ENCODE assay signal across 13 cellular contexts in the genomic region with DNA sequence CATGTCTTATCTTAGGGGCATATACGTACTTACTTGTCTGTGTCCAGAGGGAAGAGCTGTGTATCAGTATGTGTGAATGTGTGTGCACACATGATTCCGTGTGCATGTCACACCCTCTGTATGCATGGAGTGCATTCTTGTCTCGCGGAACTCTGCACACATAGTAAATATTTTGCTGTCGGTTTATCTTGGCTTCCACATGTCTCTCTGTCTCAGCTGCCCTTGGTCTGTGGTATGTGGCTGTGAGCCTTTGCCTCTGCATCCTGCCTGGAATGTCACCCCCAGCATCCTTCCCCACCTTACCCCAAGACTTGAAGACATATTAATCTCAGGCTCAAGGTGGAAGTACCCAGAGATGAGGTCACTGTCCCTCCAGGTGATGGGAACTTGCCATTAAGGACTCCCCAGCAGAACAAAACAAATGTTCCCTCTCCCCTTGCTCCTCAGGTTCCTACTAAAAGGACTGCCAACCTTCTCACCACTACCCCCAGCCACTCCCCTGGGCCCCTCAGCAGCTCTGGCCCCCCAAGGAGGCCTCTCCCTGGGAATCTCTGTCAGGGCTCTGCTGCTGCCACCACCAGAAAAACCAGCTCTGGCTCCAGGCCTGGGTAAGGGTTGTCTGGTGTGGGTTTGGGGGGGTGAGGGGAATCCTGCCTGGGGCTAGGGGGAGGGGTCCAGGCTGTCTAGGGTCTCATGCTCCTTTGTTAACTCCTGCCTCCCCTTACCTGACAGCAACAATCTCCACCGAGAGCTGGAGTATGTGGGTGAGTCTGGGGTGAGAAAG. TPM values are rescaled to one million over a fixed set of nuclear protein-coding genes. Genes with fewer than 3 reads are reported as not detected.
DNase-seq lines count a peak whose midpoint lies in the region; ATAC-seq, FAIRE-seq and TF ChIP-seq lines count a peak whose summit lies in the region.
"Had no signal": no experiment of that assay in that cellular context is flagged by ENCODE, and none has a peak within 500 bp of the region (broad histone marks: within the 10 kb centered on the region; RNA-seq: fewer than 3 reads in every experiment).

No MANE protein-coding gene starts in this region.

- no peak overlapping the region for H3K4me3 ChIP-seq in mammary epithelial cell (replicated peaks in 1 of 3; ENCODE audit: insufficient read depth in 1 of 3, low read depth in 2 of 3, low read length in 3 of 3)
- no peak overlapping the region for H3K4me3 ChIP-seq in keratinocyte (ENCODE audit: control insufficient read depth in 2 of 3, extremely low read depth in 1 of 3, insufficient read depth in 2 of 3, low read depth in 1 of 3, low read length in 3 of 3)
- H3K4me3 ChIP-seq in upper lobe of left lung = no peak overlapping the region
- no peak overlapping the region for H3K4me3 ChIP-seq in heart left ventricle
- H3K4me3 ChIP-seq: adrenal gland had no signal

- TF ChIP-seq POLR2A in upper lobe of left lung (IDR thresholded peaks at IDR 0.05) (no peak), heart left ventricle (IDR thresholded peaks at IDR 0.05) (no peak)

- CTCF ChIA-PET in mammary epithelial cell (lab: Charles Lee; ENCODE audit: low non-redundant PET) = interaction anchor here (0.5 kb wide), 1 partner anchor 143 kb away, joined by 3 read pairs; no protein-coding TSS in a partner anchor

- TF ChIP-seq CTCF in mammary epithelial cell (conservative IDR thresholded peaks at IDR 0.05 in 1 of 2, IDR thresholded peaks at IDR 0.05 in 1 of 2; ENCODE audit: extremely low read depth in 1 of 2, insufficient read depth in 1 of 2, low read depth in 1 of 2, low read length in 2 of 2) (no peak), keratinocyte (optimal IDR thresholded peaks at IDR 0.05 in 1 of 3, IDR thresholded peaks at IDR 0.05 in 1 of 3, conservative IDR thresholded peaks at IDR 0.05 in 1 of 3; ENCODE audit: extremely low read depth in 1 of 3, insufficient read depth in 2 of 3, low read length in 3 of 3) (no peak), upper lobe of left lung (IDR thresholded peaks at IDR 0.05) (no peak), heart left ventricle (IDR thresholded peaks at IDR 0.05) (no peak)

- H3K4me1 ChIP-seq in mammary epithelial cell (ENCODE audit: insufficient read depth, low read length) (peaks cover 69% of the 10 kb centered on the region), keratinocyte (ENCODE audit: control insufficient read depth, extremely low read depth, insufficient read depth, low read length) (peaks cover 68% of the 10 kb centered on the region), upper lobe of left lung (peaks cover 15 to 60% (median 48%) of the 10 kb centered on the region in 4 donors), heart left ventricle (peaks cover 0 to 16% (median 0%) of the 10 kb centered on the region in 12 donors)

- no TSS peak for BruUV-seq in mammary epithelial cell (replicated peaks; lab: Mats Ljungman, UMichigan)

- H3K79me2 ChIP-seq in mammary epithelial cell (ENCODE audit: insufficient read depth, low read length) (no peaks in the 10 kb centered on the region), keratinocyte (ENCODE audit: control insufficient read depth, insufficient read depth, low read length) (no peaks in the 10 kb centered on the region)

- FAIRE-seq in HTR-8/SVneo (lab: Jason Lieb, UNC) = peak; percentile 67
- FAIRE-seq in keratinocyte (lab: Jason Lieb, UNC) = peak; percentile 34

- H4K20me1 ChIP-seq in mammary epithelial cell (ENCODE audit: insufficient read depth, low read length) (no peaks in the 10 kb centered on the region), keratinocyte (ENCODE audit: control insufficient read depth, extremely low read depth, insufficient read depth, low read length) (no peaks in the 10 kb centered on the region)

- in situ Hi-C loops in mammary epithelial cell (cut with MboI; ENCODE audit: low sequenced_read_pairs in 2 of 2) = loop anchor here in 1 of 2 donors (25.0 kb wide), 1 partner anchor 247 kb away; no protein-coding TSS in a partner anchor

- H3K9me1 ChIP-seq in keratinocyte (ENCODE audit: control insufficient read depth, extremely low read depth, insufficient read depth, low read length) = no peaks in the 10 kb centered on the region

- whole genome bisulfite sequencing in mammary epithelial cell (ENCODE audit: low coverage, missing lambda C conversion rate) = 93% methylated on average over 6 of the region's 6 CpGs
- WGBS in upper lobe of left lung, 2 donors = 63 to 66% methylated on average over 6 of the region's 6 CpGs
- WGBS in heart left ventricle, 4 donors = 76 to 84% (median 81%) methylated on average over 6 of the region's 6 CpGs

- H3K27me3 ChIP-seq in mammary epithelial cell (ENCODE audit: insufficient read depth, low read length) = no peaks in the 10 kb centered on the region
- no peaks in the 10 kb centered on the region for H3K27me3 ChIP-seq in keratinocyte (ENCODE audit: control insufficient read depth, extremely low read depth, insufficient read depth, low read length)
- H3K27me3 ChIP-seq in upper lobe of left lung = no peaks in the 10 kb centered on the region
- H3K27me3 ChIP-seq in heart left ventricle = peaks cover 0 to 5% (median 0%) of the 10 kb centered on the region in 9 donors
- H3K27me3 ChIP-seq: adrenal gland had no signal

- H3K36me3 ChIP-seq in mammary epithelial cell (ENCODE audit: insufficient read depth, low read length) = no peaks in the 10 kb centered on the region
- H3K36me3 ChIP-seq in keratinocyte (ENCODE audit: control insufficient read depth in 2 of 2, extremely low read depth in 1 of 2, insufficient read depth in 2 of 2, low read length in 2 of 2) = no peaks in the 10 kb centered on the region
- no peaks in the 10 kb centered on the region for H3K36me3 ChIP-seq in upper lobe of left lung
- H3K36me3 ChIP-seq in heart left ventricle = no peaks in the 10 kb centered on the region
- H3K36me3 ChIP-seq: adrenal gland had no signal

- H3K27ac ChIP-seq in mammary epithelial cell (ENCODE audit: insufficient read depth, low read depth, low read length) (peak overlapping the region; percentile 86), keratinocyte (ENCODE audit: control insufficient read depth, insufficient read depth, low read length) (peak overlapping the region; percentile 92), upper lobe of left lung (peak overlapping the region; percentile 54 to 79 (median 76)), heart left ventricle (no peak overlapping the region)

- H2AFZ ChIP-seq in mammary epithelial cell (ENCODE audit: low read depth, low read length) = no peak overlapping the region
- H2AFZ ChIP-seq in keratinocyte (ENCODE audit: control insufficient read depth, low read length) = no peak overlapping the region

- H3K4me2 ChIP-seq in mammary epithelial cell (ENCODE audit: insufficient read depth, low read depth, low read length) (no peak overlapping the region), keratinocyte (ENCODE audit: control insufficient read depth, extremely low read depth, insufficient read depth, low read depth, low read length) (peak overlapping the region; percentile 67)

- intact Hi-C loops in mammary epithelial cell (cut with micrococcal nuclease) = no loop called here
- intact Hi-C loops in heart left ventricle (cut with DNase I) = no loop called here

- H3K9ac ChIP-seq in mammary epithelial cell (ENCODE audit: insufficient read depth, low read length) (peak overlapping the region; percentile 26), keratinocyte (ENCODE audit: control insufficient read depth, extremely low read depth, insufficient read depth, low read length) (peak overlapping the region; percentile 38)

- TF ChIP-seq EP300 in upper lobe of left lung (IDR thresholded peaks at IDR 0.05) = no peak

- dilution Hi-C loops in mammary epithelial cell (cut with HindIII; ENCODE audit: low sequenced_read_pairs) = loop anchor here (5.0 to 25.0 kb wide), 2 partner anchors 53 to 247 kb away; no protein-coding TSS in a partner anchor
- dilution Hi-C loops in keratinocyte (cut with MboI; ENCODE audit: extremely low pct_ligation_motif_present, low sequenced_read_pairs) = no loop called here

- no peaks in the 10 kb centered on the region for H3K9me3 ChIP-seq in mammary epithelial cell (replicated peaks; ENCODE audit: insufficient read depth, low read length)
- no peaks in the 10 kb centered on the region for H3K9me3 ChIP-seq in keratinocyte (ENCODE audit: control insufficient read depth, low read depth, low read length)
- no peaks in the 10 kb centered on the region for H3K9me3 ChIP-seq in upper lobe of left lung
- no peaks in the 10 kb centered on the region for H3K9me3 ChIP-seq in heart left ventricle
- H3K9me3 ChIP-seq: adrenal gland had no signal

- DNase-seq in HTR-8/SVneo (ENCODE audit: insufficient read length, low spot score) (no peak), mammary epithelial cell (no peak), keratinocyte (ENCODE audit: low read depth, low spot score) (no peak), upper lobe of left lung (no peak), HuH-7 (ENCODE audit: low spot score) (no peak), heart left ventricle (no peak)
- DNase-seq: activated CD4-positive, CD25-positive, alpha-beta regulatory T cell treated with anti-CD3 and anti-CD28 coated beads, Interleukin-2, amount 50 U/mL, for 72 hours; activated T-cell treated with anti-CD3 and anti-CD28 coated beads, Interleukin-2, amount 50 U/mL, for 1 hour; COR-L47; effector memory CD4-positive, alpha-beta T cell had no signal

- ATAC-seq in upper lobe of left lung (ENCODE audit: low FRiP score in 2 of 2) (no peak), GM21576 (IDR thresholded peaks at IDR 0.05; ENCODE audit: unreplicated experiment) (no peak), heart left ventricle (no peak)
- ATAC-seq: T-cell had no signal

RNA-seq across cellular contexts. Expression of a gene that starts 5.0 kb away (rescaled TPM):
- 10 to 100 TPM in 1 of 2 donors, 1 to 10 TPM in 1; 5.6 to 13.2 TPM for total RNA-seq in mammary epithelial cell
- 5.5 TPM for polyA plus RNA-seq in mammary epithelial cell
- 53.4 TPM for polyA minus RNA-seq in mammary epithelial cell
- polyA plus RNA-seq in keratinocyte = 6.0 to 19.0 TPM (median 8.6 TPM) in 3 replicates
- polyA plus RNA-seq in keratinocyte (2011; ENCODE audit: low read depth) = 60.1 TPM
- 2.6 and 4.3 TPM in 2 replicates for polyA plus RNA-seq in keratinocyte (2011; cell fraction: cytosol; rRNA removed)
- polyA plus RNA-seq in keratinocyte (2011; cell fraction: nucleus; rRNA removed) = 20.7 and 42.1 TPM in 2 replicates
- 2.9 and 144 TPM in 2 replicates for polyA plus RNA-seq in keratinocyte (2012; ENCODE audit: low replicate concordance)
- polyA minus RNA-seq in keratinocyte = 7.1 to 52.8 TPM (median 19.4 TPM) in 3 replicates
- polyA minus RNA-seq in keratinocyte (2011; cell fraction: cytosol; rRNA and poly(A)+ RNA removed) = 6.5 TPM
- 19.1 and 21.9 TPM in 2 replicates for polyA minus RNA-seq in keratinocyte (2011; cell fraction: nucleus; rRNA and poly(A)+ RNA removed)
- total RNA-seq in upper lobe of left lung = 10 to 100 TPM in 4 of 6 donors, 1 to 10 TPM in 2; 5.2 to 19.9 (median 12.1) TPM
- under 1 TPM in 2 of 9 donors, not detected in 7; 0.07 to 0.53 TPM for total RNA-seq in heart left ventricle
- polyA plus RNA-seq in heart left ventricle = under 1 TPM in 1 of 2 donors, not detected in 1; 0.03 TPM
- total RNA-seq: adrenal gland had no signal

RNA-seq across cellular contexts. Expression of a gene that starts 13.8 kb away (rescaled TPM):
- total RNA-seq in mammary epithelial cell = 1 to 10 TPM; 3.0 to 3.8 TPM
- 1.7 TPM for polyA plus RNA-seq in mammary epithelial cell
- polyA minus RNA-seq in mammary epithelial cell = not detected
- 0.32 to 0.73 TPM (median 0.54 TPM) in 3 replicates for polyA plus RNA-seq in keratinocyte
- not detected for polyA plus RNA-seq in keratinocyte (2011; ENCODE audit: low read depth)
- 0.15 and 0.36 TPM in 2 replicates for polyA plus RNA-seq in keratinocyte (2011; cell fraction: cytosol; rRNA removed)
- 0.38 and 1.3 TPM in 2 replicates for polyA plus RNA-seq in keratinocyte (2011; cell fraction: nucleus; rRNA removed)
- polyA plus RNA-seq in keratinocyte (2012; ENCODE audit: low replicate concordance) = 0.17 and 0.40 TPM in 2 replicates
- polyA minus RNA-seq in keratinocyte = 1.4 TPM in 1 of 3 replicates, not detected in the others
- not detected for polyA minus RNA-seq in keratinocyte (2011; cell fraction: cytosol; rRNA and poly(A)+ RNA removed)
- polyA minus RNA-seq in keratinocyte (2011; cell fraction: nucleus; rRNA and poly(A)+ RNA removed) = not detected in 2 replicates
- total RNA-seq in upper lobe of left lung = 10 to 100 TPM in 1 of 6 donors, 1 to 10 TPM in 4, not detected in 1; 6.5 to 12.3 (median 7.4) TPM
- total RNA-seq in heart left ventricle = 10 to 100 TPM in 3 of 9 donors, 1 to 10 TPM in 6; 2.4 to 13.3 (median 6.1) TPM
- polyA plus RNA-seq in heart left ventricle = 1 to 10 TPM in 1 of 2 donors, under 1 TPM in 1; 0.43 to 3.2 TPM

RNA-seq across cellular contexts. Expression of a gene that starts 14.7 kb away (rescaled TPM):
- total RNA-seq in mammary epithelial cell (under 1 TPM; 0.17 to 0.26 TPM), upper lobe of left lung (10 to 100 TPM; 26.8 to 69.9 (median 51.2) TPM), heart left ventricle (10 to 100 TPM in 2 of 9 donors, 1 to 10 TPM in 7; 1.7 to 32.2 (median 2.1) TPM)
- polyA plus RNA-seq in mammary epithelial cell (0.03 TPM), keratinocyte (0.05 to 0.45 TPM (median 0.16 TPM) in 3 replicates), heart left ventricle (1 to 10 TPM; 1.3 to 3.0 TPM)
- polyA minus RNA-seq in mammary epithelial cell (not detected), keratinocyte (0.26 to 0.42 TPM in 2 of 3 replicates, not detected in the other)
- 6.6 TPM for polyA plus RNA-seq in keratinocyte (2011; ENCODE audit: low read depth)
- polyA plus RNA-seq in keratinocyte (2011; cell fraction: cytosol; rRNA removed) = 0.05 and 0.06 TPM in 2 replicates
- polyA plus RNA-seq in keratinocyte (2011; cell fraction: nucleus; rRNA removed) = 0.99 and 1.1 TPM in 2 replicates
- polyA plus RNA-seq in keratinocyte (2012; ENCODE audit: low replicate concordance) = 0.29 and 11.6 TPM in 2 replicates
- not detected for polyA minus RNA-seq in keratinocyte (2011; cell fraction: cytosol; rRNA and poly(A)+ RNA removed)
- 0.63 and 0.93 TPM in 2 replicates for polyA minus RNA-seq in keratinocyte (2011; cell fraction: nucleus; rRNA and poly(A)+ RNA removed)

RNA-seq across cellular contexts. Expression of a gene that starts 33.4 kb away (rescaled TPM):
- total RNA-seq in mammary epithelial cell = 100 to 1,000 TPM in 1 of 2 donors, 10 to 100 TPM in 1; 34.2 to 141 TPM
- polyA plus RNA-seq in mammary epithelial cell = 181 TPM
- 12.6 TPM for polyA minus RNA-seq in mammary epithelial cell
- 106 to 228 TPM (median 184 TPM) in 3 replicates for polyA plus RNA-seq in keratinocyte
- 260 TPM for polyA plus RNA-seq in keratinocyte (2011; ENCODE audit: low read depth)
- 137 and 187 TPM in 2 replicates for polyA plus RNA-seq in keratinocyte (2011; cell fraction: cytosol; rRNA removed)
- 63.9 and 100 TPM in 2 replicates for polyA plus RNA-seq in keratinocyte (2011; cell fraction: nucleus; rRNA removed)
- 213 and 232 TPM in 2 replicates for polyA plus RNA-seq in keratinocyte (2012; ENCODE audit: low replicate concordance)
- 12.6 to 31.6 TPM (median 18.4 TPM) in 3 replicates for polyA minus RNA-seq in keratinocyte
- polyA minus RNA-seq in keratinocyte (2011; cell fraction: cytosol; rRNA and poly(A)+ RNA removed) = 52.6 TPM
- 6.5 and 12.3 TPM in 2 replicates for polyA minus RNA-seq in keratinocyte (2011; cell fraction: nucleus; rRNA and poly(A)+ RNA removed)
- total RNA-seq in upper lobe of left lung = 10 to 100 TPM; 17.8 to 55.9 (median 41.4) TPM
- total RNA-seq in heart left ventricle = 10 to 100 TPM; 38.3 to 59.1 (median 49.4) TPM
- polyA plus RNA-seq in heart left ventricle = 100 to 1,000 TPM; 162 to 234 TPM

RNA-seq across cellular contexts. Expression of a gene that starts 33.5 kb away (rescaled TPM):
- total RNA-seq in mammary epithelial cell = 10 to 100 TPM; 31.3 to 51.1 TPM
- polyA plus RNA-seq in mammary epithelial cell = 57.8 TPM
- 21.7 TPM for polyA minus RNA-seq in mammary epithelial cell
- polyA plus RNA-seq in keratinocyte = 22.9 to 51.0 TPM (median 27.6 TPM) in 3 replicates
- polyA plus RNA-seq in keratinocyte (2011; ENCODE audit: low read depth) = 24.7 TPM
- polyA plus RNA-seq in keratinocyte (2011; cell fraction: cytosol; rRNA removed) = 24.3 and 34.8 TPM in 2 replicates
- 71.9 and 77.7 TPM in 2 replicates for polyA plus RNA-seq in keratinocyte (2011; cell fraction: nucleus; rRNA removed)
- polyA plus RNA-seq in keratinocyte (2012; ENCODE audit: low replicate concordance) = 41.7 and 50.3 TPM in 2 replicates
- 28.3 to 68.5 TPM (median 38.7 TPM) in 3 replicates for polyA minus RNA-seq in keratinocyte
- polyA minus RNA-seq in keratinocyte (2011; cell fraction: cytosol; rRNA and poly(A)+ RNA removed) = 17.3 TPM
- polyA minus RNA-seq in keratinocyte (2011; cell fraction: nucleus; rRNA and poly(A)+ RNA removed) = 20.2 and 27.1 TPM in 2 replicates
- 10 to 100 TPM; 21.2 to 62.9 (median 40.7) TPM for total RNA-seq in upper lobe of left lung
- 10 to 100 TPM; 28.1 to 42.7 (median 34.7) TPM for total RNA-seq in heart left ventricle
- 10 to 100 TPM; 25.8 to 34.3 TPM for polyA plus RNA-seq in heart left ventricle

Comparison
In these comparisons a context has a peak if more than half of its experiments do, and no peak if none do; other contexts are left out.
1. H3K27ac ChIP-seq: peak in mammary epithelial cell (single experiment), keratinocyte (single experiment) and upper lobe of left lung (4 of 4); none in heart left ventricle (0 of 12).
2. RNA of a gene that starts 5.0 kb away (total RNA-seq): 5.2 to 19.9 TPM in upper lobe of left lung and 5.6 to 13.2 TPM in mammary epithelial cell; 0.07 to 0.53 TPM in heart left ventricle; every median in the first group is over 4 times any median in the second.